26 cellular contexts compared by ENCODE assay signal in genomic region chr16:13313351-13313750, GRCh38.
"Had no signal": no experiment of that assay in that cellular context is flagged by ENCODE, and none has a peak within 500 bp of the region (broad histone marks: within the 10 kb centered on the region; RNA-seq: fewer than 3 reads in every experiment).

No MANE protein-coding gene starts in this region.

- ATAC-seq: heart right ventricle; mucosa of descending colon; naive thymus-derived CD4-positive, alpha-beta T cell; natural killer cell treated with Interleukin-12 subunit alpha and Interleukin-12 subunit beta and Interleukin-15 and Interleukin-18, amount 100 ng/mL, for 72 hours; right cardiac atrium; sciatic nerve; stimulated activated naive B cell treated with anti-CD40 and anti-IgM and Interleukin-4, amounts not matched to agents 10 μg/mL and 1 μg/mL and 100 μg/mL, for 72 hours; stimulated activated naive CD8-positive, alpha-beta T cell treated with anti-CD3 and anti-CD28 coated beads, Interleukin-15, Interleukin-2, amounts not matched to agents 100 U/mL and 50 U/mL, for 24 hours; upper lobe of right lung had no signal

- H3K36me3 Mint-ChIP-seq: memory B cell; naive thymus-derived CD4-positive, alpha-beta T cell; natural killer cell treated with Interleukin-12 subunit alpha and Interleukin-12 subunit beta and Interleukin-15 and Interleukin-18, amount 100 ng/mL, for 72 hours; stimulated activated naive B cell treated with anti-CD40 and anti-IgM and Interleukin-4, amounts not matched to agents 10 μg/mL and 1 μg/mL and 100 μg/mL, for 72 hours had no signal

- H3K27ac ChIP-seq: heart right ventricle, hepatocyte, left ventricle myocardium inferior, ovary, skin epidermis, stomach, testis, thyroid gland, transverse colon, upper lobe of right lung had no signal

- H3K27me3 Mint-ChIP-seq: natural killer cell treated with Interleukin-12 subunit alpha and Interleukin-12 subunit beta and Interleukin-15 and Interleukin-18, amount 100 ng/mL, for 72 hours; progenitor cell of endocrine pancreas had no signal

- H3K9me3 Mint-ChIP-seq: memory B cell; natural killer cell treated with Interleukin-12 subunit alpha and Interleukin-12 subunit beta and Interleukin-15 and Interleukin-18, amount 100 ng/mL, for 72 hours had no signal

- H3K4me3 ChIP-seq: heart right ventricle, hepatocyte, left ventricle myocardium inferior, lung, mucosa of descending colon, ovary, skin epidermis, stomach, testis, thyroid gland, transverse colon, upper lobe of right lung had no signal

- H2AFZ ChIP-seq: hepatocyte had no signal

- H3K36me3 ChIP-seq: heart right ventricle, left ventricle myocardium inferior, ovary, stomach, thyroid gland, transverse colon, upper lobe of right lung had no signal

- H3K4me1 ChIP-seq: heart right ventricle, left ventricle myocardium inferior, stomach, testis, thyroid gland, transverse colon, upper lobe of right lung had no signal

- H3K27ac Mint-ChIP-seq: memory B cell; naive thymus-derived CD4-positive, alpha-beta T cell; natural killer cell treated with Interleukin-12 subunit alpha and Interleukin-12 subunit beta and Interleukin-15 and Interleukin-18, amount 100 ng/mL, for 72 hours; progenitor cell of endocrine pancreas; stimulated activated naive B cell treated with anti-CD40 and anti-IgM and Interleukin-4, amounts not matched to agents 10 μg/mL and 1 μg/mL and 100 μg/mL, for 72 hours had no signal

- DNase-seq: heart right ventricle; islet precursor cell; left ventricle myocardium inferior; midbrain; mucosa of descending colon; naive thymus-derived CD4-positive, alpha-beta T cell; ovary; right cardiac atrium; stimulated activated CD4-positive, alpha-beta T cell treated with anti-CD3 and anti-CD28 coated beads, Interleukin-12 subunit alpha, Interleukin-12 subunit beta, amount 100 ng/mL, for 4 hours; stimulated activated CD4-positive, alpha-beta T cell treated with anti-CD3 and anti-CD28 coated beads, Interleukin-15, amount 100 ng/mL, for 24 hours; stimulated activated CD4-positive, alpha-beta T cell treated with anti-CD3 and anti-CD28 coated beads, Interleukin-2, amount 100 ng/mL, for 24 hours; stimulated activated CD4-positive, alpha-beta T cell treated with anti-CD3 and anti-CD28 coated beads, Interleukin-4, amount 100 ng/mL, for 1 hour; stimulated activated naive B cell treated with anti-CD40 and anti-IgM and Interleukin-4, amounts not matched to agents 10 μg/mL and 1 μg/mL and 100 μg/mL, for 72 hours; stimulated activated naive CD8-positive, alpha-beta T cell treated with anti-CD3 and anti-CD28 coated beads, Interleukin-15, Interleukin-2, amounts not matched to agents 100 U/mL and 50 U/mL, for 24 hours; stomach; testis; thyroid gland; transverse colon; upper lobe of right lung had no signal

- H3K79me2 ChIP-seq: hepatocyte had no signal

- H3K4me3 Mint-ChIP-seq: memory B cell; naive thymus-derived CD4-positive, alpha-beta T cell; natural killer cell treated with Interleukin-12 subunit alpha and Interleukin-12 subunit beta and Interleukin-15 and Interleukin-18, amount 100 ng/mL, for 72 hours; stimulated activated naive B cell treated with anti-CD40 and anti-IgM and Interleukin-4, amounts not matched to agents 10 μg/mL and 1 μg/mL and 100 μg/mL, for 72 hours had no signal

- H3K27me3 ChIP-seq: hepatocyte, ovary, stomach, testis, thyroid gland, transverse colon, upper lobe of right lung had no signal

- H3K9me3 ChIP-seq: heart right ventricle, ovary, stomach, testis, thyroid gland, transverse colon, upper lobe of right lung had no signal

- H3K4me2 ChIP-seq: hepatocyte had no signal
